Comparison of ENCODE assay signal across 1 cellular context in genomic region chr7:100478966-100479660, GRCh38.
TF ChIP-seq lines count a peak whose summit lies in the region.

TSC22D4 (minus strand) TSS chr7:100479214; CDS start chr7:100478038, 1,176 bp downstream.

TF ChIP-seq in HepG2, 621 proteins besides CTCF, POLR2A, EP300 and RAD21 (continued from another document and continues in another):
- TF ChIP-seq, protein P1, sequence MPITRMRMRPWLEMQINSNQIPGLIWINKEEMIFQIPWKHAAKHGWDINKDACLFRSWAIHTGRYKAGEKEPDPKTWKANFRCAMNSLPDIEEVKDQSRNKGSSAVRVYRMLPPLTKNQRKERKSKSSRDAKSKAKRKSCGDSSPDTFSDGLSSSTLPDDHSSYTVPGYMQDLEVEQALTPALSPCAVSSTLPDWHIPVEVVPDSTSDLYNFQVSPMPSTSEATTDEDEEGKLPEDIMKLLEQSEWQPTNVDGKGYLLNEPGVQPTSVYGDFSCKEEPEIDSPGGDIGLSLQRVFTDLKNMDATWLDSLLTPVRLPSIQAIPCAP (CRISPR knock-in tag; IDR thresholded peaks at IDR 0.05; ENCODE audit: low read depth), result no peak
- TF ChIP-seq YY1 (IDR thresholded peaks at IDR 0.05; ENCODE audit: insufficient read depth, insufficient replicate concordance, low read depth, low read length) (peak; percentile 37), ZNF275 (CRISPR knock-in tag; IDR thresholded peaks at IDR 0.05; ENCODE audit: borderline replicate concordance) (peak; percentile 72; the same call in 1 of the 2 replicates), CHD4 (IDR thresholded peaks at IDR 0.05; ENCODE audit: borderline replicate concordance, low read length) (no peak), TFDP1 (CRISPR knock-in tag; IDR thresholded peaks at IDR 0.05; ENCODE audit: borderline replicate concordance) (no peak; the same call in 1 of the 2 replicates), PTBP1 (IDR thresholded peaks at IDR 0.05; ENCODE audit: low read depth, low read length, poor library complexity, severe bottlenecking) (peak; percentile 56), DPF2 (CRISPR knock-in tag; IDR thresholded peaks at IDR 0.05; ENCODE audit: borderline replicate concordance, low read depth) (no peak), ZNF570 (CRISPR knock-in tag; IDR thresholded peaks at IDR 0.05; ENCODE audit: borderline replicate concordance) (no peak), HMGXB3 (CRISPR knock-in tag; IDR thresholded peaks at IDR 0.05; ENCODE audit: borderline replicate concordance) (no peak), SSRP1 (CRISPR knock-in tag; IDR thresholded peaks at IDR 0.05) (no peak), DMAP1 (CRISPR knock-in tag; IDR thresholded peaks at IDR 0.05) (no peak), ZNF138 (CRISPR knock-in tag; IDR thresholded peaks at IDR 0.05; ENCODE audit: low read depth) (no peak), MIXL1 (CRISPR knock-in tag; IDR thresholded peaks at IDR 0.05) (no peak), HOXA9 (CRISPR knock-in tag; IDR thresholded peaks at IDR 0.05; ENCODE audit: borderline replicate concordance) (no peak), ZNF331 (CRISPR knock-in tag; IDR thresholded peaks at IDR 0.05) (no peak; the same call in 1 of the 2 replicates), BRD4 (CRISPR knock-in tag; IDR thresholded peaks at IDR 0.05) (no peak), GATAD1 (CRISPR knock-in tag; IDR thresholded peaks at IDR 0.05) (0 out of 2 replicates have a peak, but pooled peaks have one; percentile 19), CHD2 (IDR thresholded peaks at IDR 0.05; ENCODE audit: low read depth, low read length) (no peak), THYN1 (CRISPR knock-in tag; IDR thresholded peaks at IDR 0.05; ENCODE audit: borderline replicate concordance, low read depth) (no peak), ZSCAN9 (CRISPR knock-in tag; IDR thresholded peaks at IDR 0.05; ENCODE audit: borderline replicate concordance) (peak; percentile 50; the same call in 1 of the 2 replicates), KAT2B (IDR thresholded peaks at IDR 0.05; ENCODE audit: borderline replicate concordance, low read depth, low read length) (no peak), GPN1 (CRISPR knock-in tag; IDR thresholded peaks at IDR 0.05; ENCODE audit: borderline replicate concordance) (no peak), HHEX (CRISPR knock-in tag; IDR thresholded peaks at IDR 0.05) (no peak), ZBTB34 (CRISPR knock-in tag; IDR thresholded peaks at IDR 0.05) (no peak), ONECUT2 (CRISPR knock-in tag; IDR thresholded peaks at IDR 0.05) (no peak), ZNF318 (CRISPR knock-in tag; IDR thresholded peaks at IDR 0.05) (no peak), ETV6 (CRISPR knock-in tag; conservative IDR thresholded peaks at IDR 0.05) (no peak), ARHGAP35 (CRISPR knock-in tag; IDR thresholded peaks at IDR 0.05; ENCODE audit: borderline replicate concordance) (no peak), RARG (CRISPR knock-in tag; IDR thresholded peaks at IDR 0.05; ENCODE audit: low read depth) (no peak)
- TF ChIP-seq, protein P2, sequence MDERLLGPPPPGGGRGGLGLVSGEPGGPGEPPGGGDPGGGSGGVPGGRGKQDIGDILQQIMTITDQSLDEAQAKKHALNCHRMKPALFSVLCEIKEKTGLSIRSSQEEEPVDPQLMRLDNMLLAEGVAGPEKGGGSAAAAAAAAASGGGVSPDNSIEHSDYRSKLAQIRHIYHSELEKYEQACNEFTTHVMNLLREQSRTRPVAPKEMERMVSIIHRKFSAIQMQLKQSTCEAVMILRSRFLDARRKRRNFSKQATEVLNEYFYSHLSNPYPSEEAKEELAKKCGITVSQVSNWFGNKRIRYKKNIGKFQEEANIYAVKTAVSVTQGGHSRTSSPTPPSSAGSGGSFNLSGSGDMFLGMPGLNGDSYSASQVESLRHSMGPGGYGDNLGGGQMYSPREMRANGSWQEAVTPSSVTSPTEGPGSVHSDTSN (CRISPR knock-in tag; IDR thresholded peaks at IDR 0.05), result no peak
- TF ChIP-seq, protein P3, sequence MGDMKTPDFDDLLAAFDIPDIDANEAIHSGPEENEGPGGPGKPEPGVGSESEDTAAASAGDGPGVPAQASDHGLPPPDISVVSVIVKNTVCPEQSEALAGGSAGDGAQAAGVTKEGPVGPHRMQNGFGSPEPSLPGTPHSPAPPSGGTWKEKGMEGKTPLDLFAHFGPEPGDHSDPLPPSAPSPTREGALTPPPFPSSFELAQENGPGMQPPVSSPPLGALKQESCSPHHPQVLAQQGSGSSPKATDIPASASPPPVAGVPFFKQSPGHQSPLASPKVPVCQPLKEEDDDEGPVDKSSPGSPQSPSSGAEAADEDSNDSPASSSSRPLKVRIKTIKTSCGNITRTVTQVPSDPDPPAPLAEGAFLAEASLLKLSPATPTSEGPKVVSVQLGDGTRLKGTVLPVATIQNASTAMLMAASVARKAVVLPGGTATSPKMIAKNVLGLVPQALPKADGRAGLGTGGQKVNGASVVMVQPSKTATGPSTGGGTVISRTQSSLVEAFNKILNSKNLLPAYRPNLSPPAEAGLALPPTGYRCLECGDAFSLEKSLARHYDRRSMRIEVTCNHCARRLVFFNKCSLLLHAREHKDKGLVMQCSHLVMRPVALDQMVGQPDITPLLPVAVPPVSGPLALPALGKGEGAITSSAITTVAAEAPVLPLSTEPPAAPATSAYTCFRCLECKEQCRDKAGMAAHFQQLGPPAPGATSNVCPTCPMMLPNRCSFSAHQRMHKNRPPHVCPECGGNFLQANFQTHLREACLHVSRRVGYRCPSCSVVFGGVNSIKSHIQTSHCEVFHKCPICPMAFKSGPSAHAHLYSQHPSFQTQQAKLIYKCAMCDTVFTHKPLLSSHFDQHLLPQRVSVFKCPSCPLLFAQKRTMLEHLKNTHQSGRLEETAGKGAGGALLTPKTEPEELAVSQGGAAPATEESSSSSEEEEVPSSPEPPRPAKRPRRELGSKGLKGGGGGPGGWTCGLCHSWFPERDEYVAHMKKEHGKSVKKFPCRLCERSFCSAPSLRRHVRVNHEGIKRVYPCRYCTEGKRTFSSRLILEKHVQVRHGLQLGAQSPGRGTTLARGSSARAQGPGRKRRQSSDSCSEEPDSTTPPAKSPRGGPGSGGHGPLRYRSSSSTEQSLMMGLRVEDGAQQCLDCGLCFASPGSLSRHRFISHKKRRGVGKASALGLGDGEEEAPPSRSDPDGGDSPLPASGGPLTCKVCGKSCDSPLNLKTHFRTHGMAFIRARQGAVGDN (CRISPR knock-in tag; IDR thresholded peaks at IDR 0.05), result peak; percentile 83
